In the genomic region with DNA sequence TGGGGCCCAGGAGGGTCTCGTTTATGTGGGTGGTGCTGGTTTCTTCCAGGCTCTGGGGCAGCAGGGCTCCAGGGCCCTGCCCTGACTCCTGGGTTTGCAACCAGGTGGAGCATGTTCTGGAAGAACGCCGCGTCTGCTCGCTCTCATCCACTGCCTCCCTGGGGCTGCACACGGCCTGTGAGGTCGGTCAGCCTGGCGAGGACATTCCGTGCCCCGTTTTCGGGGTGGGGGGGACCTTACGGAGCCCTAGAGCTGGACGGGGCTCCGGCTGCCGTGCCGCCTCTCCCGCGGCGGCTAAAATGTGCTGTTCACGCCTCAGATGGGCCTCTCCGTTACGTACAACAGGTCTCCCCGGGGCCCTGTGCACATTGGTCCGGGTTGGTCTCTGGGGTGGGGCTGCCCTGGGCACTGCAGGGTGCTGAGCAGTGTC, we compare ENCODE assay signal across 1 cellular context.
TF ChIP-seq lines count a peak whose summit lies in the region.

No MANE protein-coding gene starts in this region.

TF ChIP-seq in K562, 482 proteins besides CTCF, POLR2A, EP300 and RAD21:
- TF ChIP-seq SMC3 (conservative IDR thresholded peaks at IDR 0.05; ENCODE audit: insufficient read depth, low read depth, low read length) (no peak), POLR2G (IDR thresholded peaks at IDR 0.05; ENCODE audit: low read depth, low read length) (peak; percentile 25; the same call in 1 of the 2 replicates)
